ENCODE assay signal across 1 cellular context in the genomic region with DNA sequence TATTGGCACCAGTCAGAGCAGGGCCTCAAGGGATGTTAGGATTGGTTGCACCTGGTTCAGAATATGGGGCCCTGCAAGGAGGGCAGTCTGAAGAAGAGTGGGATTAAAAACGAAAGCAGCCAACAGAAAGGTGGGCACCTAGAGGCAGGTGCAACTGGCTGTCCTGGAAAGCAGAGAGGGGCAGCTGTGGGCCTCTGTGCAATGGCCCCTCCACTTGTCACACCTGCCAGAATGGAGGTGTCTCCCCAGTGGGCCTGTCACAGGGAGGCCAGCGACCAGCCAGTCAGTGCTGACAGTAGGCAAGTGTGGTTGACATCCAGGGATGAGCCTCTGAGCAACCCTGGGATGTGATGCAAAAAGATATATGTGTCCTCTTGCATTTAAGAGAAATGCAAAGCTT.
TF ChIP-seq lines count a peak whose summit lies in the region.

No MANE protein-coding gene starts in this region.

TF ChIP-seq in GM12878, 131 proteins besides CTCF, POLR2A, EP300 and RAD21:
- no peak for TF ChIP-seq NR2F1 (conservative IDR thresholded peaks at IDR 0.05)
- peak; percentile 56; the same call in 1 of the 2 replicates for TF ChIP-seq EED (IDR thresholded peaks at IDR 0.05; ENCODE audit: low read depth)
- no peak for TF ChIP-seq E2F4 (IDR thresholded peaks at IDR 0.05; ENCODE audit: low read depth, low read length)
- no peak for TF ChIP-seq ZZZ3 (IDR thresholded peaks at IDR 0.05; ENCODE audit: control insufficient read depth, insufficient read length, low read depth)
- TF ChIP-seq, protein P1, sequence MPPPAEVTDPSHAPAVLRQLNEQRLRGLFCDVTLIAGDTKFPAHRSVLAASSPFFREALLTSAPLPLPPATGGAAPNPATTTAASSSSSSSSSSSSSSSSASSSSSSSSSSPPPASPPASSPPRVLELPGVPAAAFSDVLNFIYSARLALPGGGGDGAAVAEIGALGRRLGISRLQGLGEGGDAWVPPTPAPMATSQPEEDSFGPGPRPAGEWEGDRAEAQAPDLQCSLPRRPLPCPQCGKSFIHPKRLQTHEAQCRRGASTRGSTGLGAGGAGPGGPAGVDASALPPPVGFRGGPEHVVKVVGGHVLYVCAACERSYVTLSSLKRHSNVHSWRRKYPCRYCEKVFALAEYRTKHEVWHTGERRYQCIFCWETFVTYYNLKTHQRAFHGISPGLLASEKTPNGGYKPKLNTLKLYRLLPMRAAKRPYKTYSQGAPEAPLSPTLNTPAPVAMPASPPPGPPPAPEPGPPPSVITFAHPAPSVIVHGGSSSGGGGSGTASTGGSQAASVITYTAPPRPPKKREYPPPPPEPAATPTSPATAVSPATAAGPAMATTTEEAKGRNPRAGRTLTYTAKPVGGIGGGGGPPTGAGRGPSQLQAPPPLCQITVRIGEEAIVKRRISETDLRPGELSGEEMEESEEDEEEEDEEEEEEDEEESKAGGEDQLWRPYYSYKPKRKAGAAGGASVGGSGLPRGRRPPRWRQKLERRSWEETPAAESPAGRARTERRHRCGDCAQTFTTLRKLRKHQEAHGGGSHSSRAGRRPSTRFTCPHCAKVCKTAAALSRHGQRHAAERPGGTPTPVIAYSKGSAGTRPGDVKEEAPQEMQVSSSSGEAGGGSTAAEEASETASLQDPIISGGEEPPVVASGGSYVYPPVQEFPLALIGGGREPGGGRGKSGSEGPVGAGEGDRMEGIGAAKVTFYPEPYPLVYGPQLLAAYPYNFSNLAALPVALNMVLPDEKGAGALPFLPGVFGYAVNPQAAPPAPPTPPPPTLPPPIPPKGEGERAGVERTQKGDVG (CRISPR knock-in tag; IDR thresholded peaks at IDR 0.05) = no peak
- no peak for TF ChIP-seq ZBED1 (IDR thresholded peaks at IDR 0.05; ENCODE audit: borderline replicate concordance)
- peak; percentile 53; the same call in 1 of the 2 replicates for TF ChIP-seq TCF12 (IDR thresholded peaks at IDR 0.05; ENCODE audit: low read depth, low read length)
- TF ChIP-seq DPF2 (IDR thresholded peaks at IDR 0.05) = peak; percentile 17; the same call in 1 of the 2 replicates
- no peak for TF ChIP-seq ZNF622 (IDR thresholded peaks at IDR 0.05)
- no peak for TF ChIP-seq MXI1 (IDR thresholded peaks at IDR 0.05; ENCODE audit: low read depth, low read length)
- no peak for TF ChIP-seq NRF1 (conservative IDR thresholded peaks at IDR 0.05; ENCODE audit: low read depth, low read length)
- TF ChIP-seq IKZF2 (IDR thresholded peaks at IDR 0.05) = 0 out of 4 replicates have a peak, but pooled peaks of 1 of the 2 experiments have one; percentile 14
- no peak for TF ChIP-seq FOS (IDR thresholded peaks at IDR 0.05; ENCODE audit: borderline replicate concordance, extremely low read depth, insufficient read length)
- peak; percentile 12 for TF ChIP-seq IKZF1 (conservative IDR thresholded peaks at IDR 0.05)
